In genomic region chr4:143513314-143514211, GRCh38 we compare ENCODE assay signal across 8 cellular contexts. TPM values are rescaled to one million over a fixed set of nuclear protein-coding genes. Genes with fewer than 3 reads are reported as not detected.
DNase-seq lines count a peak whose midpoint lies in the region; FAIRE-seq and TF ChIP-seq lines count a peak whose summit lies in the region.

SMARCA5 (plus strand) TSS chr4:143513702; CDS start chr4:143513925, 223 bp downstream.

- H2BK120ac ChIP-seq in neuronal stem cell (ENCODE audit: low read depth, low read length): peak within 1 kb of the TSS; percentile 87

- peak within 1 kb of the TSS; percentile 99 for H3K23ac ChIP-seq in neuronal stem cell (ENCODE audit: low read depth, low read length, poor library complexity)

- peak within 1 kb of the TSS; percentile 96 for H3K4me3 Mint-ChIP-seq in activated naive CD4-positive, alpha-beta T cell treated with anti-CD3 and anti-CD28 coated beads for 36 hours

- H3K27me3 ChIP-seq in neuronal stem cell (ENCODE audit: control insufficient read depth in 3 of 3, insufficient read depth in 3 of 3, low read depth in 1 of 3, low read length in 3 of 3): no peaks in the 10 kb centered on the region

- peak within 1 kb of the TSS; percentile 1 for H2BK12ac ChIP-seq in neuronal stem cell (ENCODE audit: low read length)

- no peaks in the 10 kb centered on the region for H3K27me3 Mint-ChIP-seq in activated naive CD4-positive, alpha-beta T cell treated with anti-CD3 and anti-CD28 coated beads for 36 hours (ENCODE audit: low read depth)

- peak within 1 kb of the TSS; percentile 100 for H3K9ac ChIP-seq in neuronal stem cell (ENCODE audit: low read depth, low read length, poor library complexity)

- H3K36me3 ChIP-seq in neuronal stem cell (replicated peaks in 1 of 2; ENCODE audit: control insufficient read depth in 2 of 2, insufficient read depth in 2 of 2, low read length in 2 of 2): peaks cover 0 to 34% of the 10 kb centered on the region in 2 donors

- peak within 1 kb of the TSS; percentile 78 for H3K4me3 ChIP-seq in HFF-Myc (replicated peaks; ENCODE audit: low read depth, low read length)
- peak within 1 kb of the TSS; percentile 95 to 99 for H3K4me3 ChIP-seq in neuronal stem cell (ENCODE audit: low read length in 2 of 2)

- peak; percentile 98 for DNase-seq in GM03348 (ENCODE audit: low spot score)
- DNase-seq in HFF-Myc (ENCODE audit: extremely low read depth, low read depth): peak; percentile 97
- DNase-seq in NAMALWA (ENCODE audit: low spot score): peak; percentile 99
- DNase-seq in SK-N-DZ (ENCODE audit: low spot score): peak; percentile 99
- peak; percentile 96 for DNase-seq in activated naive CD4-positive, alpha-beta T cell treated with anti-CD3 and anti-CD28 coated beads for 36 hours
- peak; percentile 78 to 82 for DNase-seq in frontal cortex (ENCODE audit: low spot score in 2 of 2)
- peak; percentile 97 for DNase-seq in neuronal stem cell (ENCODE audit: low spot score)

- peak within 1 kb of the TSS; percentile 80 for H3K4me2 ChIP-seq in neuronal stem cell (ENCODE audit: insufficient read depth, low read length, poor library complexity, severe bottlenecking)

- H3K4me1 ChIP-seq in neuronal stem cell (ENCODE audit: control insufficient read depth in 2 of 2, insufficient read depth in 1 of 2, low read depth in 1 of 2, low read length in 2 of 2): peaks cover 2 to 4% of the 10 kb centered on the region in 2 donors

- TF ChIP-seq CTCF in HFF-Myc (IDR thresholded peaks at IDR 0.05; ENCODE audit: low read depth, low read length, missing control alignments) (no peak), subcutaneous adipose tissue (IDR thresholded peaks at IDR 0.05; ENCODE audit: low read depth) (no peak)

- peak within 1 kb of the TSS; percentile 99 for H3K27ac ChIP-seq in neuronal stem cell (replicated peaks; ENCODE audit: low read length)

- peak within 1 kb of the TSS; percentile 96 for H2AK5ac ChIP-seq in neuronal stem cell (ENCODE audit: low read depth, low read length)

- intact Hi-C loops in activated naive CD4-positive, alpha-beta T cell treated with anti-CD3 and anti-CD28 coated beads for 36 hours (cut with micrococcal nuclease): loop anchor here (1.0 to 10.0 kb wide), 13 partner anchors 46 to 1877 kb away; partner anchors contain the start of genes ABCE1, ANAPC10, GAB1 and IL15

- H4K91ac ChIP-seq in neuronal stem cell (ENCODE audit: low read depth, low read length, poor library complexity): peak within 1 kb of the TSS; percentile 95

- no CpG with 5 or more reads among the region's 91 CpGs for WGBS in neuronal stem cell (ENCODE audit: extremely low coverage in 2 of 2, insufficient read length in 2 of 2, insufficient replicate concordance in 1 of 2), 2 donors

- H4K8ac ChIP-seq in neuronal stem cell (ENCODE audit: low read depth, low read length): no peak within 1 kb of the TSS

- peak within 1 kb of the TSS; percentile 99 for H3K18ac ChIP-seq in neuronal stem cell (ENCODE audit: low read length)

- peak within 1 kb of the TSS; percentile 58 for H2BK15ac ChIP-seq in neuronal stem cell (ENCODE audit: low read length)

- peak within 1 kb of the TSS; percentile 97 for H3K14ac ChIP-seq in neuronal stem cell (ENCODE audit: low read length)

- H3K9me3 ChIP-seq in neuronal stem cell (replicated peaks in 1 of 2; ENCODE audit: control insufficient read depth in 2 of 2, insufficient read depth in 1 of 2, low read depth in 1 of 2, low read length in 2 of 2): peaks cover 0 to 4% of the 10 kb centered on the region in 2 donors

- H3K79me1 ChIP-seq in neuronal stem cell (ENCODE audit: low read depth, low read length): no peaks in the 10 kb centered on the region

- H3K4ac ChIP-seq in neuronal stem cell (ENCODE audit: low read length): peak within 1 kb of the TSS; percentile 98

- peaks cover 30% of the 10 kb centered on the region for H3K4me1 Mint-ChIP-seq in activated naive CD4-positive, alpha-beta T cell treated with anti-CD3 and anti-CD28 coated beads for 36 hours (ENCODE audit: low read depth)

- peak within 1 kb of the TSS; percentile 88 for H2AFZ ChIP-seq in neuronal stem cell (ENCODE audit: low read length)

- peak within 1 kb of the TSS; percentile 95 for H2BK5ac ChIP-seq in neuronal stem cell (ENCODE audit: low read length)

- CTCF ChIA-PET in activated naive CD4-positive, alpha-beta T cell treated with anti-CD3 and anti-CD28 coated beads for 36 hours (lab: Charles Lee): interaction anchor here (1.0 to 2.0 kb wide), 2 partner anchors 18 to 45 kb away, joined by 3 to 5 read pairs; no protein-coding TSS in a partner anchor

- H3K27ac Mint-ChIP-seq in activated naive CD4-positive, alpha-beta T cell treated with anti-CD3 and anti-CD28 coated beads for 36 hours: peak within 1 kb of the TSS; percentile 97

- H3K36me3 Mint-ChIP-seq in activated naive CD4-positive, alpha-beta T cell treated with anti-CD3 and anti-CD28 coated beads for 36 hours (ENCODE audit: low read depth): peaks cover 19% of the 10 kb centered on the region

- FAIRE-seq in frontal cortex (lab: Jason Lieb, UNC): peak; percentile 33

- no peaks in the 10 kb centered on the region for H3K9me3 Mint-ChIP-seq in activated naive CD4-positive, alpha-beta T cell treated with anti-CD3 and anti-CD28 coated beads for 36 hours

RNA-seq across cellular contexts. Expression of gene SMARCA5, which starts in this region (rescaled TPM):
- 50.3 and 70.0 TPM in 2 replicates for polyA plus RNA-seq in SK-N-DZ (2014; cell fraction: cytosol; rRNA removed)
- polyA plus RNA-seq in SK-N-DZ (2014; cell fraction: nucleus; rRNA removed): 33.4 and 42.6 TPM in 2 replicates
- 10 to 100 TPM; 62.4 to 63.5 TPM for total RNA-seq in activated naive CD4-positive, alpha-beta T cell treated with anti-CD3 and anti-CD28 coated beads for 36 hours
- total RNA-seq in frontal cortex (60.3 TPM), subcutaneous adipose tissue (10 to 100 TPM; 25.6 to 53.5 (median 30.6) TPM)
- 71.7 TPM for polyA plus RNA-seq in neuronal stem cell (2013, experiment 1 of 2)
- polyA plus RNA-seq in neuronal stem cell (2013, experiment 2 of 2): 72.7 TPM

Comparison
In these comparisons a context has a peak if more than half of its experiments do, and no peak if none do; other contexts are left out.
1. Peak in every context shown above with its lines: DNase-seq, H3K4me3 ChIP-seq and H3K27ac ChIP-seq.